ENCODE assay signal across 30 cellular contexts in the genomic region with DNA sequence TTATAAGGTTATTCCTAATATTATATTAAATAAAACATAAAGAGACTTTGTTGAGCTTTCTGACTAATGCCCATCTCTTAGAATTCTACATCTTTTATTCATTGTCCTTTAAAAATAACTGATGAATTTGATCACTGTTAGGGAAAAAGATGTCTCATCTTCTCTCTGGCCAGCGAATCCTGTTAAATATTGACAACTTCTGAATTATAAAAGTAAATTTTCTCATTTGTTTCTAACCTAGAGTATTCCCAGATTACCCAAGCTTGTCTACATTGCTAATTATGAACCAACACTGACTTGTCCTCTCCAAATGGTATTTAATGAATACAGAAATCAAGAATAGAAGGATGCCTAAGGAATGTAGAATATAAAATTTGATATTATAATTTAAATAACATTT.
"Had no signal": no experiment of that assay in that cellular context is flagged by ENCODE, and none has a peak within 500 bp of the region (broad histone marks: within the 10 kb centered on the region; RNA-seq: fewer than 3 reads in every experiment).

No MANE protein-coding gene starts in this region.

- H3K9me3 Mint-ChIP-seq: neural progenitor cell; stimulated activated memory B cell treated with anti-CD40 and anti-IgM and Interleukin-4, amounts not matched to agents 10 μg/mL and 1 μg/mL and 100 μg/mL, for 72 hours had no signal

- H3K36me3 ChIP-seq: heart left ventricle, left lung, neural progenitor cell, neutrophil, right atrium auricular region, right lobe of liver, thyroid gland, transverse colon, upper lobe of left lung, vagina had no signal

- H3K27ac ChIP-seq: left lung, neural progenitor cell, neutrophil, parathyroid adenoma, psoas muscle, right atrium auricular region, testis, thyroid gland, vagina had no signal

- DNase-seq: heart left ventricle; islet precursor cell; left colon; left lung; mesendoderm; mucosa of descending colon; naive thymus-derived CD4-positive, alpha-beta T cell; nephron progenitor cell; occipital lobe; psoas muscle; right lobe of liver; stimulated activated CD4-positive, alpha-beta T cell treated with anti-CD3 and anti-CD28 coated beads, Interleukin-1b, Interleukin-23, amount 100 ng/mL, for 48 hours; stimulated activated CD4-positive, alpha-beta T cell treated with anti-CD3 and anti-CD28 coated beads, Interleukin-2, amount 100 ng/mL, for 48 hours; stimulated activated CD4-positive, alpha-beta T cell treated with anti-CD3 and anti-CD28 coated beads, Interleukin-4, amount 100 ng/mL, for 4 hours; stimulated activated CD8-positive, alpha-beta memory T cell treated with anti-CD3 and anti-CD28 coated beads, Interleukin-4, amount 100 ng/mL, for 48 hours; stimulated activated naive CD4-positive, alpha-beta T cell treated with Interleukin-2 at 50 U/mL for 16 hours; stimulated activated naive CD8-positive, alpha-beta T cell treated with anti-CD3 and anti-CD28 coated beads, Interleukin-15, amount 100 ng/mL, for 72 hours; testis; thyroid gland; transverse colon; upper lobe of left lung had no signal

- H3K27me3 Mint-ChIP-seq: stimulated activated memory B cell treated with anti-CD40 and anti-IgM and Interleukin-4, amounts not matched to agents 10 μg/mL and 1 μg/mL and 100 μg/mL, for 72 hours had no signal

- H3K27ac Mint-ChIP-seq: mesothelial cell of epicardium; nephron progenitor cell; neural progenitor cell; stimulated activated memory B cell treated with anti-CD40 and anti-IgM and Interleukin-4, amounts not matched to agents 10 μg/mL and 1 μg/mL and 100 μg/mL, for 72 hours had no signal

- H3K9me3 ChIP-seq: mucosa of descending colon, neutrophil, right lobe of liver, testis, thyroid gland, transverse colon, vagina had no signal

- H3K4me3 Mint-ChIP-seq: mesothelial cell of epicardium; nephron progenitor cell; neural progenitor cell; stimulated activated memory B cell treated with anti-CD40 and anti-IgM and Interleukin-4, amounts not matched to agents 10 μg/mL and 1 μg/mL and 100 μg/mL, for 72 hours; stimulated activated naive CD8-positive, alpha-beta T cell treated with anti-CD3 and anti-CD28 coated beads, Interleukin-15, amount 100 ng/mL, for 72 hours had no signal

- H3K36me3 Mint-ChIP-seq: mesothelial cell of epicardium; naive thymus-derived CD4-positive, alpha-beta T cell; neural progenitor cell; stimulated activated memory B cell treated with anti-CD40 and anti-IgM and Interleukin-4, amounts not matched to agents 10 μg/mL and 1 μg/mL and 100 μg/mL, for 72 hours had no signal

- H3K27me3 ChIP-seq: heart left ventricle, left lung, neural progenitor cell, neutrophil, right atrium auricular region, right lobe of liver, testis, thyroid gland, transverse colon, upper lobe of left lung, vagina had no signal

- H3K4me3 ChIP-seq: heart left ventricle, left lung, lung, mucosa of descending colon, neural progenitor cell, psoas muscle, right atrium auricular region, right lobe of liver, smooth muscle cell, testis, thyroid gland, transverse colon, upper lobe of left lung, vagina had no signal

- H3K4me1 Mint-ChIP-seq: nephron progenitor cell; neural progenitor cell; stimulated activated memory B cell treated with anti-CD40 and anti-IgM and Interleukin-4, amounts not matched to agents 10 μg/mL and 1 μg/mL and 100 μg/mL, for 72 hours; stimulated activated naive CD8-positive, alpha-beta T cell treated with anti-CD3 and anti-CD28 coated beads, Interleukin-15, amount 100 ng/mL, for 72 hours had no signal

- ATAC-seq: heart left ventricle; naive thymus-derived CD4-positive, alpha-beta T cell; psoas muscle; stimulated activated memory B cell treated with anti-CD40 and anti-IgM and Interleukin-4, amounts not matched to agents 10 μg/mL and 1 μg/mL and 100 μg/mL, for 72 hours; stimulated activated naive CD8-positive, alpha-beta T cell treated with anti-CD3 and anti-CD28 coated beads, Interleukin-15, amount 100 ng/mL, for 72 hours had no signal
